Comparison of ENCODE assay signal across 27 cellular contexts in genomic region chr7:151799506-151799905, GRCh38.
"Had no signal": no experiment of that assay in that cellular context is flagged by ENCODE, and none has a peak within 500 bp of the region (broad histone marks: within the 10 kb centered on the region; RNA-seq: fewer than 3 reads in every experiment).

No MANE protein-coding gene starts in this region.

- H3K9me3 ChIP-seq: Peyer's patch had no signal

- H3K4me3 ChIP-seq: Peyer's patch had no signal

- ATAC-seq: activated CD8-positive, alpha-beta T cell treated with anti-CD3 and anti-CD28 coated beads, Interleukin-2, amount 10 ng/mL, durations not matched to agents 7 days and 5 days; activated naive CD8-positive, alpha-beta T cell treated with anti-CD3 and anti-CD28 coated beads, Interleukin-2, amount 50 U/mL, for 24 hours; PC-3; Right ventricle myocardium inferior had no signal

- H3K27me3 ChIP-seq: Peyer's patch had no signal

- DNase-seq: activated CD4-positive, alpha-beta T cell treated with anti-CD3 and anti-CD28 coated beads, Interleukin-2, amount 10 ng/mL, durations not matched to agents 7 days and 5 days; activated CD4-positive, alpha-beta T cell treated with anti-CD3 and anti-CD28 coated beads, Interleukin-2, amount 50 U/mL, for 48 hours; activated CD8-positive, alpha-beta T cell treated with anti-CD3 and anti-CD28 coated beads, Interleukin-2, amount 10 ng/mL, durations not matched to agents 7 days and 5 days; activated gamma-delta T cell; activated naive CD4-positive, alpha-beta T cell treated with Interleukin-2 at 50 U/mL for 16 hours; activated naive CD8-positive, alpha-beta T cell treated with anti-CD3 and anti-CD28 coated beads, Interleukin-2, amount 50 U/mL, for 24 hours; activated T-cell treated with anti-CD3 and anti-CD28 coated beads, Interleukin-2, amount 50 U/mL, for 24 hours; anterior cingulate cortex; cerebellar nuclear complex; MM.1S; NCI-H1092; NCI-H1436 treated with DMSO at 0.1 percent for 48 hours; NCI-H1694 treated with DMSO at 0.1 percent for 48 hours; NCI-H2029; NCI-H510A; NCI-H526; NCI-H748 treated with DMSO at 0.1 percent for 48 hours; NK-92 treated with Interleukin-12 subunit alpha and Interleukin-12 subunit beta, amount 100 ng/mL, for 24 hours; PC-3; RPMI8226; SW 1271; T-helper 1 cell; T-helper 2 cell; T-helper 9 cell had no signal

- H3K27ac ChIP-seq: KMS-11 had no signal

- H3K36me3 ChIP-seq: Peyer's patch had no signal
